17 cellular contexts compared by ENCODE assay signal in genomic region chr4:73734405-73735070, GRCh38. TPM values are rescaled to one million over a fixed set of nuclear protein-coding genes. Genes with fewer than 3 reads are reported as not detected.
A peak's percentile ranks its signal among the peaks of the same experiment; 100 is the strongest.
DNase-seq lines count a peak whose midpoint lies in the region; TF ChIP-seq lines count a peak whose summit lies in the region.
"Had no signal": no experiment of that assay in that cellular context is flagged by ENCODE, and none has a peak within 500 bp of the region (broad histone marks: within the 10 kb centered on the region; RNA-seq: fewer than 3 reads in every experiment).

No MANE protein-coding gene starts in this region.

- CTCF ChIA-PET in mammary epithelial cell (lab: Charles Lee; ENCODE audit: low non-redundant PET), result interaction anchor here (0.6 kb wide), 1 partner anchor 425 kb away, joined by 3 read pairs; no protein-coding TSS in a partner anchor
- CTCF ChIA-PET in MCF 10A (lab: Yijun Ruan, JAX), result interaction anchor here (0.6 to 1.0 kb wide), 3 partner anchors 130 to 670 kb away, joined by 3 to 7 read pairs (median 5); no protein-coding TSS in a partner anchor

- no peak overlapping the region for H3K27ac ChIP-seq in mammary epithelial cell (ENCODE audit: insufficient read depth, low read depth, low read length)
- peak overlapping the region; percentile 52 for H3K27ac ChIP-seq in left ventricle myocardium inferior (replicated peaks)
- H3K27ac ChIP-seq in thyroid gland, result peak overlapping the region in 2 of 3 donors; percentile 20 to 73
- no peak overlapping the region for H3K27ac ChIP-seq in tibial nerve

- no peak for TF ChIP-seq POLR2A in thyroid gland (IDR thresholded peaks at IDR 0.05)
- no peak for TF ChIP-seq POLR2A in tibial nerve (IDR thresholded peaks at IDR 0.05)

- H2AFZ ChIP-seq in mammary epithelial cell (ENCODE audit: low read depth, low read length), result no peak overlapping the region

- TF ChIP-seq EP300 in tibial nerve (IDR thresholded peaks at IDR 0.05), result no peak

- H3K79me2 ChIP-seq in mammary epithelial cell (ENCODE audit: insufficient read depth, low read length), result no peaks in the 10 kb centered on the region

- DNase-seq in mammary epithelial cell, result peak; percentile 33
- DNase-seq in MCF 10A (ENCODE audit: unreplicated experiment), result no peak
- DNase-seq in amniotic epithelial cell (ENCODE audit: low read depth), result peak; percentile 62
- DNase-seq in left ventricle myocardium inferior, result no peak
- DNase-seq in thyroid gland, result no peak
- DNase-seq in tibial nerve (ENCODE audit: low spot score in 2 of 2), result no peak
- DNase-seq in RPMI8226, result no peak
- no peak for DNase-seq in NCI-H2196 treated with DMSO at 0.1 percent for 48 hours (lab: John Stamatoyannopoulos, UW; ENCODE audit: unreplicated experiment)
- DNase-seq: activated CD4-positive, alpha-beta T cell treated with anti-CD3 and anti-CD28 coated beads, Interleukin-2, amount 10 ng/mL, durations not matched to agents 7 days and 5 days; activated T-cell treated with anti-CD3 and anti-CD28 coated beads for 4 hours; NCI-H774; stimulated activated CD4-positive, alpha-beta T cell treated with anti-CD3 and anti-CD28 coated beads, Interleukin-4, amount 100 ng/mL, for 1 hour; stimulated activated CD8-positive, alpha-beta memory T cell treated with anti-CD3 and anti-CD28 coated beads, Interleukin-4, amount 100 ng/mL, for 48 hours; T-helper 9 cell had no signal

- H3K27ac Mint-ChIP-seq in MCF 10A (ENCODE audit: low read depth, unreplicated experiment), result no peak overlapping the region
- H3K27ac Mint-ChIP-seq: activated CD4-positive, alpha-beta T cell treated with anti-CD3 and anti-CD28 coated beads, Interleukin-2, amount 10 ng/mL, durations not matched to agents 7 days and 5 days; activated naive CD4-positive, alpha-beta T cell treated with anti-CD3 and anti-CD28 coated beads, Interleukin-2, amount 50 U/mL, for 24 hours; memory B cell had no signal

- H3K4me2 ChIP-seq in mammary epithelial cell (ENCODE audit: insufficient read depth, low read depth, low read length), result no peak overlapping the region

- H3K4me3 Mint-ChIP-seq in MCF 10A (ENCODE audit: unreplicated experiment), result no peak overlapping the region
- H3K4me3 Mint-ChIP-seq: activated CD4-positive, alpha-beta T cell treated with anti-CD3 and anti-CD28 coated beads, Interleukin-2, amount 10 ng/mL, durations not matched to agents 7 days and 5 days; activated naive CD4-positive, alpha-beta T cell treated with anti-CD3 and anti-CD28 coated beads, Interleukin-2, amount 50 U/mL, for 24 hours; memory B cell had no signal

- H3K27me3 ChIP-seq in mammary epithelial cell (ENCODE audit: insufficient read depth, low read length), result no peaks in the 10 kb centered on the region
- H3K27me3 ChIP-seq in left ventricle myocardium inferior (ENCODE audit: low read depth), result no peaks in the 10 kb centered on the region
- no peaks in the 10 kb centered on the region for H3K27me3 ChIP-seq in thyroid gland
- H3K27me3 ChIP-seq in tibial nerve, result no peaks in the 10 kb centered on the region

- 83% methylated on average over 4 of the region's 4 CpGs for WGBS in mammary epithelial cell (ENCODE audit: low coverage, missing lambda C conversion rate)
- 48 to 49% methylated on average over 4 of the region's 4 CpGs for WGBS in thyroid gland, 2 donors
- 46 to 47% methylated on average over 4 of the region's 4 CpGs for WGBS in tibial nerve, 2 donors

- H3K4me3 ChIP-seq in mammary epithelial cell (replicated peaks in 1 of 3; ENCODE audit: insufficient read depth in 1 of 3, low read depth in 2 of 3, low read length in 3 of 3), result no peak overlapping the region
- H3K4me3 ChIP-seq in left ventricle myocardium inferior, result no peak overlapping the region
- H3K4me3 ChIP-seq in thyroid gland (replicated peaks in 1 of 3), result no peak overlapping the region
- H3K4me3 ChIP-seq in tibial nerve, result no peak overlapping the region

- H3K36me3 ChIP-seq in mammary epithelial cell (ENCODE audit: insufficient read depth, low read length), result no peaks in the 10 kb centered on the region
- no peaks in the 10 kb centered on the region for H3K36me3 ChIP-seq in left ventricle myocardium inferior
- no peaks in the 10 kb centered on the region for H3K36me3 ChIP-seq in thyroid gland
- H3K36me3 ChIP-seq in tibial nerve, result no peaks in the 10 kb centered on the region

- peaks cover 7% of the 10 kb centered on the region for H3K9me3 Mint-ChIP-seq in MCF 10A (ENCODE audit: unreplicated experiment)
- H3K9me3 Mint-ChIP-seq: activated CD4-positive, alpha-beta T cell treated with anti-CD3 and anti-CD28 coated beads, Interleukin-2, amount 10 ng/mL, durations not matched to agents 7 days and 5 days; activated naive CD4-positive, alpha-beta T cell treated with anti-CD3 and anti-CD28 coated beads, Interleukin-2, amount 50 U/mL, for 24 hours; memory B cell had no signal

- BruUV-seq in mammary epithelial cell (replicated peaks; lab: Mats Ljungman, UMichigan) (no TSS peak), MCF 10A (replicated peaks; lab: Mats Ljungman, UMichigan) (no TSS peak)

- intact Hi-C loops in mammary epithelial cell (cut with micrococcal nuclease), result no loop called here
- intact Hi-C loops in MCF 10A (cut with micrococcal nuclease), result no loop called here
- intact Hi-C loops in left ventricle myocardium inferior (cut with micrococcal nuclease), result loop anchor here (10.0 kb wide), 1 partner anchor 140 kb away; no protein-coding TSS in a partner anchor
- intact Hi-C loops in thyroid gland (cut with DNase I), result no loop called here

- H3K4me1 Mint-ChIP-seq in MCF 10A (ENCODE audit: insufficient read depth, unreplicated experiment), result peaks cover 16% of the 10 kb centered on the region
- H3K4me1 Mint-ChIP-seq: activated naive CD4-positive, alpha-beta T cell treated with anti-CD3 and anti-CD28 coated beads, Interleukin-2, amount 50 U/mL, for 24 hours had no signal

- POLR2A ChIA-PET in MCF 10A (lab: Yijun Ruan, JAX), result no interaction called here

- dilution Hi-C loops in mammary epithelial cell (cut with HindIII; ENCODE audit: low sequenced_read_pairs), result no loop called here

- H3K9me3 ChIP-seq in mammary epithelial cell (replicated peaks; ENCODE audit: insufficient read depth, low read length) (no peaks in the 10 kb centered on the region), left ventricle myocardium inferior (replicated peaks) (no peaks in the 10 kb centered on the region), thyroid gland (no peaks in the 10 kb centered on the region), tibial nerve (no peaks in the 10 kb centered on the region)

- in situ Hi-C loops in mammary epithelial cell (cut with MboI; ENCODE audit: low sequenced_read_pairs in 2 of 2), result loop anchor here in 1 of 2 donors (25.0 kb wide), 1 partner anchor 128 kb away; the partner anchor contains the start of genes CXCL1 and PF4V1

- no peaks in the 10 kb centered on the region for H3K27me3 Mint-ChIP-seq in MCF 10A (ENCODE audit: insufficient read depth, unreplicated experiment)
- H3K27me3 Mint-ChIP-seq: activated CD4-positive, alpha-beta T cell treated with anti-CD3 and anti-CD28 coated beads, Interleukin-2, amount 10 ng/mL, durations not matched to agents 7 days and 5 days had no signal

- no peaks in the 10 kb centered on the region for H3K36me3 Mint-ChIP-seq in MCF 10A (ENCODE audit: insufficient read depth, unreplicated experiment)
- H3K36me3 Mint-ChIP-seq: activated naive CD4-positive, alpha-beta T cell treated with anti-CD3 and anti-CD28 coated beads, Interleukin-2, amount 50 U/mL, for 24 hours; memory B cell had no signal

- no peak overlapping the region for H3K9ac ChIP-seq in mammary epithelial cell (ENCODE audit: insufficient read depth, low read length)

- H3K4me1 ChIP-seq in mammary epithelial cell (ENCODE audit: insufficient read depth, low read length) (peaks cover 14% of the 10 kb centered on the region), left ventricle myocardium inferior (peaks cover 45% of the 10 kb centered on the region), thyroid gland (peaks cover 11 to 23% of the 10 kb centered on the region in 2 donors), tibial nerve (peaks cover 0 to 18% (median 2%) of the 10 kb centered on the region in 4 donors)

- H4K20me1 ChIP-seq in mammary epithelial cell (ENCODE audit: insufficient read depth, low read length), result no peaks in the 10 kb centered on the region

- TF ChIP-seq CTCF in mammary epithelial cell (conservative IDR thresholded peaks at IDR 0.05 in 1 of 2, IDR thresholded peaks at IDR 0.05 in 1 of 2; ENCODE audit: extremely low read depth in 1 of 2, insufficient read depth in 1 of 2, low read depth in 1 of 2, low read length in 2 of 2) (no peak), MCF 10A (IDR thresholded peaks at IDR 0.05; ENCODE audit: unreplicated experiment) (no peak), left ventricle myocardium inferior (IDR thresholded peaks at IDR 0.05; ENCODE audit: borderline replicate concordance) (no peak), thyroid gland (IDR thresholded peaks at IDR 0.05) (no peak), tibial nerve (IDR thresholded peaks at IDR 0.05) (no peak)

RNA-seq across cellular contexts. Expression of gene CXCL8, which starts 5.8 kb away (rescaled TPM):
- total RNA-seq in mammary epithelial cell (10 to 100 TPM in 1 of 2 donors, 1 to 10 TPM in 1; 1.0 to 14.0 TPM), MCF 10A (2022) (17.0 and 36.2 TPM in 2 replicates), left ventricle myocardium inferior (0.30 TPM), thyroid gland (1 to 10 TPM; 1.4 to 3.8 (median 2.7) TPM), tibial nerve (10 to 100 TPM in 1 of 4 donors, 1 to 10 TPM in 1, under 1 TPM in 2; 0.22 to 10.8 (median 1.3) TPM)
- polyA plus RNA-seq in mammary epithelial cell, result 5.3 TPM
- polyA minus RNA-seq in mammary epithelial cell, result 12.8 TPM
- polyA plus RNA-seq: neural cell had no signal

Comparison
In these comparisons a context has a peak if more than half of its experiments do, and no peak if none do; other contexts are left out.
1. DNase-seq: peak in mammary epithelial cell (single experiment) and amniotic epithelial cell (single experiment); none in MCF 10A (single experiment), left ventricle myocardium inferior (single experiment), thyroid gland (0 of 2), tibial nerve (0 of 2), RPMI8226 (single experiment) and NCI-H2196 treated with DMSO at 0.1 percent for 48 hours (single experiment).
2. H3K27ac ChIP-seq: peak in left ventricle myocardium inferior (single experiment) and thyroid gland (2 of 3); none in mammary epithelial cell (single experiment) and tibial nerve (0 of 4).